Comparison of ENCODE assay signal across 8 cellular contexts in genomic region chr5:36944607-36945225, GRCh38.
A peak's percentile ranks its signal among the peaks of the same experiment; 100 is the strongest.
DNase-seq lines count a peak whose midpoint lies in the region; ATAC-seq, FAIRE-seq and TF ChIP-seq lines count a peak whose summit lies in the region.

No MANE protein-coding gene starts in this region.

- no peaks in the 10 kb centered on the region for H3K9me3 ChIP-seq in small intestine (ENCODE audit: control insufficient read depth, low read depth)

- no peak overlapping the region for H3K27ac Mint-ChIP-seq in stimulated activated effector memory CD8-positive, alpha-beta T cell treated with anti-CD3 and anti-CD28 coated beads, Interleukin-12 subunit alpha, Interleukin-12 subunit beta, amount 100 ng/mL, for 72 hours

- H3K36me3 ChIP-seq in small intestine (ENCODE audit: control insufficient read depth in 2 of 2, insufficient read depth in 2 of 2, low read length in 2 of 2): no peaks in the 10 kb centered on the region

- peaks cover 6% of the 10 kb centered on the region for H3K36me3 Mint-ChIP-seq in stimulated activated effector memory CD8-positive, alpha-beta T cell treated with anti-CD3 and anti-CD28 coated beads, Interleukin-12 subunit alpha, Interleukin-12 subunit beta, amount 100 ng/mL, for 72 hours

- peaks cover 25% of the 10 kb centered on the region for H3K4me1 Mint-ChIP-seq in stimulated activated effector memory CD8-positive, alpha-beta T cell treated with anti-CD3 and anti-CD28 coated beads, Interleukin-12 subunit alpha, Interleukin-12 subunit beta, amount 100 ng/mL, for 72 hours

- no peak for ATAC-seq in HG02588 (IDR thresholded peaks at IDR 0.05; ENCODE audit: unreplicated experiment)
- ATAC-seq in stimulated activated effector memory CD8-positive, alpha-beta T cell treated with anti-CD3 and anti-CD28 coated beads, Interleukin-12 subunit alpha, Interleukin-12 subunit beta, amount 100 ng/mL, for 72 hours: no peak

- no peak overlapping the region for H3K4me3 Mint-ChIP-seq in stimulated activated effector memory CD8-positive, alpha-beta T cell treated with anti-CD3 and anti-CD28 coated beads, Interleukin-12 subunit alpha, Interleukin-12 subunit beta, amount 100 ng/mL, for 72 hours

- no peak overlapping the region for H3K27ac ChIP-seq in small intestine (ENCODE audit: low read depth in 1 of 2, low read length in 1 of 2)

- TF ChIP-seq RAD21 in Ishikawa (IDR thresholded peaks at IDR 0.05; ENCODE audit: low read depth): peak; percentile 26; the same call in 1 of the 2 replicates

- peak; percentile 88 for DNase-seq in DMS 273 (lab: John Stamatoyannopoulos, UW; ENCODE audit: unreplicated experiment)
- peak; percentile 46 for DNase-seq in RCC 7860 (ENCODE audit: low spot score)
- DNase-seq in fibroblast of the conjunctiva (ENCODE audit: low read depth): peak; percentile 65
- DNase-seq in small intestine: peak; percentile 45
- no peak for DNase-seq in stimulated activated effector memory CD8-positive, alpha-beta T cell treated with anti-CD3 and anti-CD28 coated beads, Interleukin-12 subunit alpha, Interleukin-12 subunit beta, amount 100 ng/mL, for 72 hours (ENCODE audit: low spot score in 2 of 2)
- no peak for DNase-seq in activated CD4-positive, alpha-beta T cell treated with anti-CD3 and anti-CD28 coated beads for 1 hour

- no peaks in the 10 kb centered on the region for H3K9me3 Mint-ChIP-seq in stimulated activated effector memory CD8-positive, alpha-beta T cell treated with anti-CD3 and anti-CD28 coated beads, Interleukin-12 subunit alpha, Interleukin-12 subunit beta, amount 100 ng/mL, for 72 hours

- H3K4me1 ChIP-seq in small intestine (ENCODE audit: control insufficient read depth in 2 of 2, insufficient read depth in 1 of 2, low read depth in 1 of 2, low read length in 1 of 2): peaks cover 0 to 1% of the 10 kb centered on the region in 2 donors

- FAIRE-seq in RCC 7860 (lab: Jason Lieb, UNC): peak; percentile 93
- peak; percentile 47 for FAIRE-seq in small intestine (lab: Jason Lieb, UNC)

- WGBS in small intestine, 3 donors: 70 to 71% (median 70%) methylated on average over 4 of the region's 4 CpGs

- H3K4me3 ChIP-seq in small intestine (ENCODE audit: low read depth in 1 of 2, low read length in 2 of 2): no peak overlapping the region

- no peaks in the 10 kb centered on the region for H3K27me3 ChIP-seq in small intestine (ENCODE audit: control insufficient read depth in 2 of 2, insufficient read depth in 2 of 2, low read length in 2 of 2)

- no peak for TF ChIP-seq EP300 in Ishikawa (IDR thresholded peaks at IDR 0.05; ENCODE audit: borderline replicate concordance)

TF ChIP-seq in Ishikawa, 13 proteins besides CTCF, POLR2A, EP300 and RAD21:
- TF ChIP-seq TEAD4 (IDR thresholded peaks at IDR 0.05): no peak
- no peak for TF ChIP-seq NFIC (IDR thresholded peaks at IDR 0.05)
- TF ChIP-seq CEBPB (IDR thresholded peaks at IDR 0.05): no peak
- no peak for TF ChIP-seq FOXM1 (IDR thresholded peaks at IDR 0.05; ENCODE audit: borderline replicate concordance, low read depth)
- no peak for TF ChIP-seq YY1 (IDR thresholded peaks at IDR 0.05; ENCODE audit: low read depth)
- TF ChIP-seq CREB1 (IDR thresholded peaks at IDR 0.05; ENCODE audit: low read depth): no peak
- no peak for TF ChIP-seq ZBTB7A (IDR thresholded peaks at IDR 0.05; ENCODE audit: low read depth)
- no peak for TF ChIP-seq TCF12 (IDR thresholded peaks at IDR 0.05; ENCODE audit: low read depth)
- TF ChIP-seq REST (IDR thresholded peaks at IDR 0.05; ENCODE audit: low read depth): no peak

Comparison
In these comparisons a context has a peak if more than half of its experiments do, and no peak if none do; other contexts are left out.
1. DNase-seq: peak in DMS 273 (single experiment), RCC 7860 (single experiment), fibroblast of the conjunctiva (single experiment) and small intestine (single experiment); none in stimulated activated effector memory CD8-positive, alpha-beta T cell treated with anti-CD3 and anti-CD28 coated beads, Interleukin-12 subunit alpha, Interleukin-12 subunit beta, amount 100 ng/mL, for 72 hours (0 of 2) and activated CD4-positive, alpha-beta T cell treated with anti-CD3 and anti-CD28 coated beads for 1 hour (single experiment).